In the genomic region with DNA sequence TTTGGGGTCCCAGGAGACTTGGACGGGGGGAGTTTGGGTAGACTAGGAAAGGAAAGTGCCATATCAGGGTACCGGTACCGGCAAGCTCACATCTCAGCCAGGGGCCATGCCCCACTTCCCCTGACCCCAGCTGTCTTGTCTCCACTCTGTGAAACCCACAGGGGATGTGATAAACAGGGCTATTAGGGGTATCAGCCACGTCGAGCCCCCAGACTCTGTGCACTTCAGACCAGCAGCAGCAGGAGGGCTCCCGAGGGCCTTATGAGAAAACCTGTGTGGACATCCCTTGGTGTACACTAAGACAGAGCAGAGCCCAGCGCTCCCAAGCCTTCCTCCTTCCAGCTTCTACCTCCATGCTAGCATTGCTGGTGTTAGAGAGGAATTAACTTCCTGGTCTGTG, we compare ENCODE assay signal across 17 cellular contexts. TPM values are rescaled to one million over a fixed set of nuclear protein-coding genes. Genes with fewer than 3 reads are reported as not detected.
DNase-seq lines count a peak whose midpoint lies in the region; ATAC-seq, FAIRE-seq and TF ChIP-seq lines count a peak whose summit lies in the region.
"Had no signal": no experiment of that assay in that cellular context is flagged by ENCODE, and none has a peak within 500 bp of the region (broad histone marks: within the 10 kb centered on the region; RNA-seq: fewer than 3 reads in every experiment).

No MANE protein-coding gene starts in this region.

- H4K20me1 ChIP-seq in BLaER1: no peaks in the 10 kb centered on the region

- no peak for ATAC-seq in left colon
- ATAC-seq: CD8-positive, alpha-beta T cell had no signal

- no peak for DNase-seq in bronchial epithelial cell (ENCODE audit: low read depth)
- DNase-seq in posterior vena cava (ENCODE audit: low spot score): peak; percentile 76
- DNase-seq in left colon: no peak
- no peak for DNase-seq in uterus
- no peak for DNase-seq in C1 segment of cervical spinal cord (lab: John Stamatoyannopoulos, UW)
- DNase-seq: ACHN; BE2C; Calu3; CD8-positive, alpha-beta T cell; DMS79 treated with DMSO at 0.1 percent for 48 hours; GF-D8; GM23248 had no signal

- no peak for TF ChIP-seq CTCF in bronchial epithelial cell (IDR thresholded peaks at IDR 0.05; ENCODE audit: insufficient read depth, low read length, severe bottlenecking)
- TF ChIP-seq CTCF in uterus (IDR thresholded peaks at IDR 0.05): no peak

- H3K4me2 ChIP-seq in BLaER1: peak overlapping the region; percentile 59

- H3K4me1 ChIP-seq in BLaER1 (peaks cover 19% of the 10 kb centered on the region), uterus (no peaks in the 10 kb centered on the region)
- H3K4me1 ChIP-seq: BE2C had no signal

- H3K9me3 ChIP-seq in BLaER1 (no peaks in the 10 kb centered on the region), uterus (no peaks in the 10 kb centered on the region)
- H3K9me3 ChIP-seq: BE2C, HAP-1 had no signal

- intact Hi-C loops in posterior vena cava (cut with DNase I): no loop called here
- intact Hi-C loops in left colon (cut with DNase I, micrococcal nuclease): no loop called here
- intact Hi-C loops in uterus (cut with DNase I; ENCODE audit: low total_unique reads): no loop called here

- no peaks in the 10 kb centered on the region for H3K27me3 ChIP-seq in BLaER1
- no peaks in the 10 kb centered on the region for H3K27me3 ChIP-seq in bronchial epithelial cell (ENCODE audit: control insufficient read depth, insufficient read depth, low read length)
- H3K27me3 ChIP-seq in uterus: no peaks in the 10 kb centered on the region
- H3K27me3 ChIP-seq: BE2C had no signal

- H3K27ac ChIP-seq in BLaER1 (peak overlapping the region; percentile 61), uterus (no peak overlapping the region)
- H3K27ac ChIP-seq: GM23248 had no signal

- TF ChIP-seq POLR2A in uterus (IDR thresholded peaks at IDR 0.05): no peak

- peak; percentile 91 for FAIRE-seq in bronchial epithelial cell (lab: Jason Lieb, UNC)
- FAIRE-seq: GM19239 had no signal

- H3K9ac ChIP-seq in BLaER1: no peak overlapping the region
- H3K9ac ChIP-seq: GM23248 had no signal

- no peak overlapping the region for H3K4me3 ChIP-seq in BLaER1
- H3K4me3 ChIP-seq in bronchial epithelial cell (ENCODE audit: low read depth, low read length): no peak overlapping the region
- H3K4me3 ChIP-seq in uterus: no peak overlapping the region
- H3K4me3 ChIP-seq: GM23248, HAP-1 had no signal

- H3K36me3 ChIP-seq in BLaER1 (no peaks in the 10 kb centered on the region), bronchial epithelial cell (ENCODE audit: control insufficient read depth, insufficient read depth, low read length) (peaks cover 28% of the 10 kb centered on the region), uterus (no peaks in the 10 kb centered on the region)
- H3K36me3 ChIP-seq: BE2C, HAP-1 had no signal

RNA-seq across cellular contexts. Expression of gene TNNT2, which starts 46.3 kb away (rescaled TPM):
- total RNA-seq in bronchial epithelial cell: 0.26 and 2.0 TPM in 2 replicates
- total RNA-seq in posterior vena cava: not detected
- under 1 TPM; 0.31 to 0.58 TPM for total RNA-seq in left colon
- under 1 TPM in 1 of 4 donors, not detected in 3; 0.21 TPM for total RNA-seq in uterus
- total RNA-seq: CD8-positive, alpha-beta T cell; GM23248; H4 had no signal

RNA-seq across cellular contexts. Expression of gene PKP1, which starts 47.9 kb away (rescaled TPM):
- total RNA-seq in bronchial epithelial cell (117 and 337 TPM in 2 replicates), posterior vena cava (1 to 10 TPM in 1 of 2 donors, under 1 TPM in 1; 0.83 to 2.8 TPM), left colon (under 1 TPM; 0.18 to 0.42 TPM), uterus (under 1 TPM in 2 of 4 donors, not detected in 2; 0.18 to 0.62 TPM)
- total RNA-seq: A172; CD8-positive, alpha-beta T cell; H4 had no signal

Comparison
In these comparisons a context has a peak if more than half of its experiments do, and no peak if none do; other contexts are left out.
1. RNA of gene PKP1, which starts 47.9 kb away (total RNA-seq): 117 to 337 TPM in bronchial epithelial cell; 0.83 to 2.8 TPM in posterior vena cava, 0.18 to 0.42 TPM in left colon and 0.18 to 0.62 TPM in uterus; every median in the first group is over 10 times any median in the second.